Comparison of ENCODE assay signal across 1 cellular context in the genomic region with DNA sequence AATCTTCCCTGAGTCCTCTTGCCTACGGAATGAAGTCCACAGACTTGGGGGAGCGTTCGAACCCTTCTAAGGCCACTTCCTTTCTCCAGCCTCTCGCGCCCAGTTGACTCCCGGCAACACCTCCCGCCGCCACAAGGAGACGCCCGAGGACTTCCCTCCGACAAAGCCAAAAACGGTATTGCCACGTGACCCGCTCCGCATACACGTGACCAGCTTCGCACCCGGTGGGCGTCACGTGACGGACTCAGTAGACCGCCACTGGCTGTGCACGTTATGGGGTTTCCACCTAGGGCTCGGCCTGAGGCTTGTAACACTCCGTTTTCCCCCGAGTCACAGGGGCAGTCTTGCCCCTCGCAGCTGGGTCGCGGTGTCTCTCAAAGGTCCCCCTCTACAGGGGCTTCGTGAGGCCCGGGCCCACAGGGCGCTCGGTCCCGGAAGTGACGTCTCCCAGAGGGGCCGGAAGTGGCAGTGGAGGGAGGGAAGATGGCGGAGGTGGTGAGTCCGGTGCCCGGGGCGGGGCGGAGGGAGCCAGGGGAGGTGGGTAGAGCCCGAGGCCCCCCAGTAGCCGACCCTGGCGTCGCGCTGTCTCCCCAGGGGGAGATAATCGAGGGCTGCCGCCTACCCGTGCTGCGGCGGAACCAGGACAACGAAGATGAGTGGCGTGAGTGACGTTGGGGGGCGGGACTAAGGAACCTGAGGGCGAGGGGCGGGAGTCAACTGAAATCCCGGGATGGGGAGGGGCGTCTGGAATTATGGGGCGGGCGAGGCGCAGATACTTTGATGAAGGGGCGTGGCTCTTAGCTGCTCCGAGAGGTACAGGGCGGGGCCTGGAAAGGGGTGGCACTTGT.
TF ChIP-seq lines count a peak whose summit lies in the region.

TSS of gene KAT5 (plus strand) at position 468 of the 848 bp plus-strand sequence. CDS start at position 484, 16 bp downstream.

TF ChIP-seq in HepG2, 621 proteins besides CTCF, POLR2A, EP300 and RAD21 (continued from another document):
- peak; percentile 94 for TF ChIP-seq ZHX2 (IDR thresholded peaks at IDR 0.05; ENCODE audit: low read depth)
- peak; percentile 88; the same call in 1 of the 2 replicates for TF ChIP-seq ZHX2 (CRISPR knock-in tag; IDR thresholded peaks at IDR 0.05; ENCODE audit: borderline replicate concordance)
- TF ChIP-seq NFYC (CRISPR knock-in tag; IDR thresholded peaks at IDR 0.05): peak; percentile 65
- TF ChIP-seq ZNF550 (CRISPR knock-in tag; IDR thresholded peaks at IDR 0.05; ENCODE audit: borderline replicate concordance): peak; percentile 98; the same call in 1 of the 2 replicates
- TF ChIP-seq, protein P1, sequence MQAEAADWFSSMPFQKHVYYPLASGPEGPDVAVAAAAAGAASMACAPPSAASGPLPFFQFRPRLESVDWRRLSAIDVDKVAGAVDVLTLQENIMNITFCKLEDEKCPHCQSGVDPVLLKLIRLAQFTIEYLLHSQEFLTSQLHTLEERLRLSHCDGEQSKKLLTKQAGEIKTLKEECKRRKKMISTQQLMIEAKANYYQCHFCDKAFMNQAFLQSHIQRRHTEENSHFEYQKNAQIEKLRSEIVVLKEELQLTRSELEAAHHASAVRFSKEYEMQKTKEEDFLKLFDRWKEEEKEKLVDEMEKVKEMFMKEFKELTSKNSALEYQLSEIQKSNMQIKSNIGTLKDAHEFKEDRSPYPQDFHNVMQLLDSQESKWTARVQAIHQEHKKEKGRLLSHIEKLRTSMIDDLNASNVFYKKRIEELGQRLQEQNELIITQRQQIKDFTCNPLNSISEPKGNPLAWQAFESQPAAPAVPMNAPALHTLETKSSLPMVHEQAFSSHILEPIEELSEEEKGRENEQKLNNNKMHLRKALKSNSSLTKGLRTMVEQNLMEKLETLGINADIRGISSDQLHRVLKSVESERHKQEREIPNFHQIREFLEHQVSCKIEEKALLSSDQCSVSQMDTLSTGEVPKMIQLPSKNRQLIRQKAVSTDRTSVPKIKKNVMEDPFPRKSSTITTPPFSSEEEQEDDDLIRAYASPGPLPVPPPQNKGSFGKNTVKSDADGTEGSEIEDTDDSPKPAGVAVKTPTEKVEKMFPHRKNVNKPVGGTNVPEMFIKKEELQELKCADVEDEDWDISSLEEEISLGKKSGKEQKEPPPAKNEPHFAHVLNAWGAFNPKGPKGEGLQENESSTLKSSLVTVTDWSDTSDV (CRISPR knock-in tag; IDR thresholded peaks at IDR 0.05): peak; percentile 97; the same call in 1 of the 2 replicates
- TF ChIP-seq GZF1 (CRISPR knock-in tag; IDR thresholded peaks at IDR 0.05): no peak; the same call in 1 of the 2 replicates
- TF ChIP-seq RNF2 (conservative IDR thresholded peaks at IDR 0.05; ENCODE audit: low read depth): peak; percentile 100
- TF ChIP-seq NFATC3 (CRISPR knock-in tag; IDR thresholded peaks at IDR 0.05): peak; percentile 86
- TF ChIP-seq DBP (CRISPR knock-in tag; IDR thresholded peaks at IDR 0.05; ENCODE audit: not compliant biosample characterization): peak; percentile 60
- no peak for TF ChIP-seq ZFP62 (CRISPR knock-in tag; IDR thresholded peaks at IDR 0.05)
- peak; percentile 97 for TF ChIP-seq KDM5A (IDR thresholded peaks at IDR 0.05; ENCODE audit: borderline replicate concordance, low read length)
- TF ChIP-seq ATM (IDR thresholded peaks at IDR 0.05; ENCODE audit: borderline replicate concordance): no peak
- peak; percentile 99 for TF ChIP-seq ZNF350 (CRISPR knock-in tag; IDR thresholded peaks at IDR 0.05; ENCODE audit: borderline replicate concordance, low read depth)
- no peak for TF ChIP-seq ATRX (CRISPR knock-in tag; IDR thresholded peaks at IDR 0.05; ENCODE audit: borderline replicate concordance)
- TF ChIP-seq KLF15 (CRISPR knock-in tag; IDR thresholded peaks at IDR 0.05; ENCODE audit: borderline replicate concordance): peak; percentile 86
- TF ChIP-seq ZFP37 (CRISPR knock-in tag; IDR thresholded peaks at IDR 0.05; ENCODE audit: borderline replicate concordance): peak; percentile 94; the same call in 1 of the 2 replicates
- no peak for TF ChIP-seq XBP1 (CRISPR knock-in tag; IDR thresholded peaks at IDR 0.05)
- peak; percentile 97 for TF ChIP-seq ZNF792 (CRISPR knock-in tag; IDR thresholded peaks at IDR 0.05)
- TF ChIP-seq HOXA5 (CRISPR knock-in tag; IDR thresholded peaks at IDR 0.05): peak; percentile 88
- no peak for TF ChIP-seq HMGA1 (CRISPR knock-in tag; conservative IDR thresholded peaks at IDR 0.05)
- peak; percentile 22; the same call in 1 of the 2 replicates for TF ChIP-seq SSRP1 (CRISPR knock-in tag; IDR thresholded peaks at IDR 0.05)
- TF ChIP-seq IRF1 (CRISPR knock-in tag; IDR thresholded peaks at IDR 0.05; ENCODE audit: low read depth): 0 out of 2 replicates have a peak, but pooled peaks have one; percentile 57
- TF ChIP-seq HNRNPK (IDR thresholded peaks at IDR 0.05; ENCODE audit: low read depth, low read length, poor library complexity, severe bottlenecking): no peak
- TF ChIP-seq HCFC1 (IDR thresholded peaks at IDR 0.05; ENCODE audit: low read depth, low read length): peak; percentile 48; the same call in 1 of the 2 replicates
- TF ChIP-seq RORA (CRISPR knock-in tag; IDR thresholded peaks at IDR 0.05): no peak
- TF ChIP-seq ZSCAN22 (CRISPR knock-in tag; IDR thresholded peaks at IDR 0.05): 0 out of 2 replicates have a peak, but pooled peaks have one; percentile 48
- 0 out of 2 replicates have a peak, but pooled peaks have one; percentile 70 for TF ChIP-seq ZNF3 (CRISPR knock-in tag; IDR thresholded peaks at IDR 0.05)
- TF ChIP-seq ZNF546 (CRISPR knock-in tag; conservative IDR thresholded peaks at IDR 0.05): peak; percentile 99
TF ChIP-seq in HepG2: peak in this region for 424.
